17 cellular contexts compared by ENCODE assay signal in the genomic region with DNA sequence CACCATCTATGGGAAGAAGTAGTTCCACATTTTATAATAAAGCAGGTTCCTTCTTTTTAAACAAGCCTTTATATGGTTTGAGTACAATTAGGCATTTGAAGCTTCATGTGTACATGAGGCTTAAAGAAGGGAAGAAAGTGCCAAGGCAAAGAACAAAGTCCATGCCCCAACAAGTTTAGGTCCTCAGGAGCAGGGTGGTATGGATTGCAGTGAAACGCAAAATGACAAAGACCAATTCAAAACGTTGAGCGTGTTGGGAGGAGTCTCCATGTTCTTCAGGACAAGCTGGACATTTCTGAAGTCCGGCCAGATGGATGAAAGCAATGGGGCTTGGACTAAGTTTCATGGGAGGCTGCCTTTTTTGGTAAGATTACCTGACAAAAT.
A peak's percentile ranks its signal among the peaks of the same experiment; 100 is the strongest.
DNase-seq lines count a peak whose midpoint lies in the region; FAIRE-seq and TF ChIP-seq lines count a peak whose summit lies in the region.
"Had no signal": no experiment of that assay in that cellular context is flagged by ENCODE, and none has a peak within 500 bp of the region (broad histone marks: within the 10 kb centered on the region; RNA-seq: fewer than 3 reads in every experiment).

No MANE protein-coding gene starts in this region.

- no peak overlapping the region for H2AFZ ChIP-seq in mammary epithelial cell (ENCODE audit: low read depth, low read length)
- H2AFZ ChIP-seq: GM23248 had no signal

- TF ChIP-seq CTCF in mammary epithelial cell (conservative IDR thresholded peaks at IDR 0.05 in 1 of 2, IDR thresholded peaks at IDR 0.05 in 1 of 2; ENCODE audit: extremely low read depth in 1 of 2, insufficient read depth in 1 of 2, low read depth in 1 of 2, low read length in 2 of 2) (no peak), liver (IDR thresholded peaks at IDR 0.05; ENCODE audit: low read depth, low read length, missing input control) (no peak)

- no TSS peak for BruUV-seq in mammary epithelial cell (replicated peaks; lab: Mats Ljungman, UMichigan)

- H3K9ac ChIP-seq in mammary epithelial cell (ENCODE audit: insufficient read depth, low read length) = no peak overlapping the region
- no peak overlapping the region for H3K9ac ChIP-seq in liver (ENCODE audit: low read depth in 1 of 2, low read length in 2 of 2)
- H3K9ac ChIP-seq: GM23248 had no signal

- DNase-seq in DMS53 treated with DMSO at 0.1 percent for 48 hours (lab: John Stamatoyannopoulos, UW; ENCODE audit: unreplicated experiment) (peak; percentile 12), DMS53 (lab: John Stamatoyannopoulos, UW) (no peak), mammary epithelial cell (no peak), small intestine (peak; percentile 52), HuH-7.5 (ENCODE audit: low spot score) (no peak), posterior cingulate gyrus (no peak)
- DNase-seq in activated CD8-positive, alpha-beta memory T cell treated with anti-CD3 and anti-CD28 coated beads, Interleukin-2, amount 50 U/mL, for 4 hours = no peak
- DNase-seq: activated CD4-positive, alpha-beta T cell treated with anti-CD3 and anti-CD28 coated beads, Interleukin-2, amount 10 ng/mL, durations not matched to agents 24 days and 14 days; activated CD8-positive, alpha-beta memory T cell treated with anti-CD3 and anti-CD28 coated beads, Interleukin-2, amount 50 U/mL, for 48 hours; activated gamma-delta T cell; amniotic stem cell; effector CD8-positive, alpha-beta T cell; GM23248 had no signal

- CTCF ChIA-PET in mammary epithelial cell (lab: Charles Lee; ENCODE audit: low non-redundant PET) = interaction anchor here (0.7 kb wide), 1 partner anchor 997 kb away, joined by 5 read pairs; no protein-coding TSS in a partner anchor

- H3K4me1 ChIP-seq in mammary epithelial cell (ENCODE audit: insufficient read depth, low read length) (peaks cover 20% of the 10 kb centered on the region), liver (ENCODE audit: control insufficient read depth in 4 of 4, insufficient read depth in 4 of 4, low read length in 3 of 4) (peaks cover 0 to 39% (median 13%) of the 10 kb centered on the region in 4 donors), small intestine (ENCODE audit: control insufficient read depth in 2 of 2, insufficient read depth in 1 of 2, low read depth in 1 of 2, low read length in 1 of 2) (peaks cover 2 to 7% of the 10 kb centered on the region in 2 donors)

- in situ Hi-C loops in mammary epithelial cell (cut with MboI; ENCODE audit: low sequenced_read_pairs in 2 of 2) = no loop called here

- H3K4me3 ChIP-seq in mammary epithelial cell (replicated peaks in 1 of 3; ENCODE audit: insufficient read depth in 1 of 3, low read depth in 2 of 3, low read length in 3 of 3) (no peak overlapping the region), liver (ENCODE audit: low read depth in 1 of 3, low read length in 3 of 3) (no peak overlapping the region), small intestine (ENCODE audit: low read depth in 1 of 2, low read length in 2 of 2) (no peak overlapping the region)
- H3K4me3 ChIP-seq: GM23248, smooth muscle cell, thoracic aorta had no signal

- dilution Hi-C loops in mammary epithelial cell (cut with HindIII; ENCODE audit: low sequenced_read_pairs) = no loop called here

- no peaks in the 10 kb centered on the region for H3K27me3 ChIP-seq in mammary epithelial cell (ENCODE audit: insufficient read depth, low read length)
- no peaks in the 10 kb centered on the region for H3K27me3 ChIP-seq in liver (ENCODE audit: control insufficient read depth in 4 of 4, insufficient read depth in 4 of 4, low read length in 3 of 4)
- no peaks in the 10 kb centered on the region for H3K27me3 ChIP-seq in small intestine (ENCODE audit: control insufficient read depth in 2 of 2, insufficient read depth in 2 of 2, low read length in 2 of 2)

- intact Hi-C loops in mammary epithelial cell (cut with micrococcal nuclease) (loop anchor here (2.0 kb wide), 1 partner anchor 80 kb away; a partner anchor contains a TSS), posterior cingulate gyrus (cut with DNase I) (no loop called here)

- H3K4me2 ChIP-seq in mammary epithelial cell (ENCODE audit: insufficient read depth, low read depth, low read length) = peak overlapping the region; percentile 14
- H3K4me2 ChIP-seq: smooth muscle cell had no signal

- H4K20me1 ChIP-seq in mammary epithelial cell (ENCODE audit: insufficient read depth, low read length) = no peaks in the 10 kb centered on the region

- H3K79me2 ChIP-seq in mammary epithelial cell (ENCODE audit: insufficient read depth, low read length) = no peaks in the 10 kb centered on the region

- WGBS in mammary epithelial cell (ENCODE audit: low coverage, missing lambda C conversion rate) = 24% methylated on average over 4 of the region's 4 CpGs
- whole genome bisulfite sequencing in liver = 80% methylated on average over 4 of the region's 4 CpGs
- 34 to 64% (median 45%) methylated on average over 4 of the region's 4 CpGs for WGBS in small intestine, 3 donors

- TF ChIP-seq RAD21 in liver (IDR thresholded peaks at IDR 0.05) = no peak

- no peaks in the 10 kb centered on the region for H3K36me3 ChIP-seq in mammary epithelial cell (ENCODE audit: insufficient read depth, low read length)
- H3K36me3 ChIP-seq in liver (ENCODE audit: control insufficient read depth in 4 of 4, insufficient read depth in 3 of 4, low read depth in 1 of 4, low read length in 3 of 4) = no peaks in the 10 kb centered on the region
- H3K36me3 ChIP-seq in small intestine (ENCODE audit: control insufficient read depth in 2 of 2, insufficient read depth in 2 of 2, low read length in 2 of 2) = no peaks in the 10 kb centered on the region
- H3K36me3 ChIP-seq: thoracic aorta had no signal

- H3K9me3 ChIP-seq in mammary epithelial cell (replicated peaks; ENCODE audit: insufficient read depth, low read length) (no peaks in the 10 kb centered on the region), liver (ENCODE audit: control insufficient read depth in 4 of 4, low read length in 3 of 4) (no peaks in the 10 kb centered on the region), small intestine (ENCODE audit: control insufficient read depth, low read depth) (no peaks in the 10 kb centered on the region)
- H3K9me3 ChIP-seq: thoracic aorta had no signal

- no peak for FAIRE-seq in small intestine (lab: Jason Lieb, UNC)
- FAIRE-seq: RCC 7860 had no signal

- H3K27ac ChIP-seq in mammary epithelial cell (ENCODE audit: insufficient read depth, low read depth, low read length) (no peak overlapping the region), liver (ENCODE audit: low read depth in 1 of 2, low read length in 2 of 2) (peak overlapping the region; percentile 70 to 86), small intestine (ENCODE audit: low read depth in 1 of 2, low read length in 1 of 2) (no peak overlapping the region)
- H3K27ac ChIP-seq: GM23248 had no signal

TF ChIP-seq in liver, 16 proteins besides CTCF, POLR2A, EP300 and RAD21:
- TF ChIP-seq HNF4A (conservative IDR thresholded peaks at IDR 0.05) (peak; percentile 31 to 45), YY1 (IDR thresholded peaks at IDR 0.05) (no peak)
- TF ChIP-seq, protein P1, sequence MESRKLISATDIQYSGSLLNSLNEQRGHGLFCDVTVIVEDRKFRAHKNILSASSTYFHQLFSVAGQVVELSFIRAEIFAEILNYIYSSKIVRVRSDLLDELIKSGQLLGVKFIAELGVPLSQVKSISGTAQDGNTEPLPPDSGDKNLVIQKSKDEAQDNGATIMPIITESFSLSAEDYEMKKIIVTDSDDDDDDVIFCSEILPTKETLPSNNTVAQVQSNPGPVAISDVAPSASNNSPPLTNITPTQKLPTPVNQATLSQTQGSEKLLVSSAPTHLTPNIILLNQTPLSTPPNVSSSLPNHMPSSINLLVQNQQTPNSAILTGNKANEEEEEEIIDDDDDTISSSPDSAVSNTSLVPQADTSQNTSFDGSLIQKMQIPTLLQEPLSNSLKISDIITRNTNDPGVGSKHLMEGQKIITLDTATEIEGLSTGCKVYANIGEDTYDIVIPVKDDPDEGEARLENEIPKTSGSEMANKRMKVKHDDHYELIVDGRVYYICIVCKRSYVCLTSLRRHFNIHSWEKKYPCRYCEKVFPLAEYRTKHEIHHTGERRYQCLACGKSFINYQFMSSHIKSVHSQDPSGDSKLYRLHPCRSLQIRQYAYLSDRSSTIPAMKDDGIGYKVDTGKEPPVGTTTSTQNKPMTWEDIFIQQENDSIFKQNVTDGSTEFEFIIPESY (IDR thresholded peaks at IDR 0.05) = no peak
- TF ChIP-seq, protein P2, sequence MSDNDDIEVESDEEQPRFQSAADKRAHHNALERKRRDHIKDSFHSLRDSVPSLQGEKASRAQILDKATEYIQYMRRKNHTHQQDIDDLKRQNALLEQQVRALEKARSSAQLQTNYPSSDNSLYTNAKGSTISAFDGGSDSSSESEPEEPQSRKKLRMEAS (IDR thresholded peaks at IDR 0.05) = no peak
TF ChIP-seq in liver: peak in this region for 1.

Comparison
In these comparisons a context has a peak if more than half of its experiments do, and no peak if none do; other contexts are left out.
1. DNase-seq: peak in DMS53 treated with DMSO at 0.1 percent for 48 hours (single experiment) and small intestine (single experiment); none in DMS53 (single experiment), mammary epithelial cell (single experiment), HuH-7.5 (single experiment), activated CD8-positive, alpha-beta memory T cell treated with anti-CD3 and anti-CD28 coated beads, Interleukin-2, amount 50 U/mL, for 4 hours (single experiment) and posterior cingulate gyrus (0 of 10).
2. H3K27ac ChIP-seq: peak in liver (2 of 2); none in mammary epithelial cell (single experiment) and small intestine (0 of 2).